ENCODE assay signal across 8 cellular contexts in the genomic region with DNA sequence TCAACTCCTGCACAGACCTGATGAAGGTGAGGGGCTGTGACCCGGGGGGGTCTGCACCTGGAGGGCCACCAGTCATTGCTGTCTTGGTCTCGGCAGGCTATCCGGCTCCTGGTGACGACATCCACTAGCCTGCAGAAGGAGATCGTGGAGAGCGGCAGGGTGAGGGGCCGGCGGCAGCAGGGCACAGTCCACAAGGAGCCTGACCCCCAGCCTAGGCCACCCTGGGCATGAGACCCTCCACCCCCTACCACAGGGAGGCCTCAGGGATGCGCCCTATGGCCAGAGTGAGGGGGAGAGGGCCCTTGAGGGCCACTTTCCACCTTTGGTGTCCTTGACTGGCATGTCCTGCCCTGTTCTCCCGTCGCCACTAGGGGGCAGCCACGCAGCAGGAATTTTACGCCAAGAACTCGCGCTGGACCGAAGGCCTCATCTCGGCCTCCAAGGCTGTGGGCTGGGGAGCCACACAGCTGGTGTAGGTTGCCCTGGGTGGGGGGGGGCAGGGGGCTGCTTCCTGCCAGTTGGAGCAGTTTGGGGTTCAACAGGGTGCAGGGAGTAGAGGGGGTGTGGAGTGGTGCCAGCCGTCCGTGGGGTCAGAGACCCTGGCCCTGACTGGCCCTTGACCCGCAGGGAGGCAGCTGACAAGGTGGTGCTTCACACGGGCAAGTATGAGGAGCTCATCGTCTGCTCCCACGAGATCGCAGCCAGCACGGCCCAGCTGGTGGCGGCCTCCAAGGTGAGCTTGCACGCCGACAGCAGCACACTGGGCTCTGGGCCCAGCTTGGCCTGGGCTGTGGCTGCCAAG. TPM values are rescaled to one million over a fixed set of nuclear protein-coding genes. Genes with fewer than 3 reads are reported as not detected.
DNase-seq lines count a peak whose midpoint lies in the region; ATAC-seq and TF ChIP-seq lines count a peak whose summit lies in the region.

No MANE protein-coding gene starts in this region.

- CTCF ChIA-PET in PC-9 (lab: Charles Lee): interaction anchor here (0.5 to 1.3 kb wide), 4 partner anchors 15 to 378 kb away, joined by 3 to 7 read pairs (median 3); no protein-coding TSS in a partner anchor

- no peaks in the 10 kb centered on the region for H3K9me3 Mint-ChIP-seq in neural crest cell

- no peak for TF ChIP-seq POLR2A in stomach (IDR thresholded peaks at IDR 0.05)

- TF ChIP-seq CTCF in PC-9 (conservative IDR thresholded peaks at IDR 0.05) (peak; percentile 93), fibroblast of lung (conservative IDR thresholded peaks at IDR 0.05 in 1 of 2, IDR thresholded peaks at IDR 0.05 in 1 of 2; ENCODE audit: low read depth in 1 of 2, low read length in 2 of 2) (peak; percentile 80 to 84), neural crest cell (conservative IDR thresholded peaks at IDR 0.05) (peak; percentile 89), stomach (IDR thresholded peaks at IDR 0.05) (peak in 5 of 7 experiments; percentile 90 to 98 (median 96))

- H2AFZ ChIP-seq in PC-9 (no peak overlapping the region), fibroblast of lung (ENCODE audit: low read length) (no peak overlapping the region)

- peaks cover 4% of the 10 kb centered on the region for H3K4me1 Mint-ChIP-seq in neural crest cell

- H3K27ac ChIP-seq in PC-9: no peak overlapping the region
- no peak overlapping the region for H3K27ac ChIP-seq in fibroblast of lung (ENCODE audit: insufficient read depth, low read length)
- H3K27ac ChIP-seq in stomach: peak overlapping the region; percentile 13 to 72 (median 56)

- H3K27me3 ChIP-seq in PC-9 (ENCODE audit: insufficient read depth, low read depth): no peaks in the 10 kb centered on the region
- H3K27me3 ChIP-seq in fibroblast of lung (ENCODE audit: control insufficient read depth, insufficient read depth, low read length): no peaks in the 10 kb centered on the region
- no peaks in the 10 kb centered on the region for H3K27me3 ChIP-seq in stomach

- no peaks in the 10 kb centered on the region for H3K4me1 ChIP-seq in PC-9 (replicated peaks; ENCODE audit: insufficient read depth)
- H3K4me1 ChIP-seq in fibroblast of lung (ENCODE audit: control insufficient read depth, extremely low read depth, insufficient read depth, low read length): no peaks in the 10 kb centered on the region
- peaks cover 15 to 67% (median 53%) of the 10 kb centered on the region in 4 donors for H3K4me1 ChIP-seq in stomach

- no peaks in the 10 kb centered on the region for H3K36me3 Mint-ChIP-seq in neural crest cell (ENCODE audit: low read depth)

- no peaks in the 10 kb centered on the region for H3K27me3 Mint-ChIP-seq in neural crest cell (ENCODE audit: low read depth)

- H3K4me3 Mint-ChIP-seq in neural crest cell: no peak overlapping the region

- intact Hi-C loops in PC-9 (cut with micrococcal nuclease; ENCODE audit: unreplicated experiment): loop anchor here (1.0 to 5.0 kb wide), 3 partner anchors 68 to 378 kb away; no protein-coding TSS in a partner anchor
- intact Hi-C loops in stomach (cut with DNase I; ENCODE audit: low total_unique reads): no loop called here

- no peak for ATAC-seq in GM18520 (IDR thresholded peaks at IDR 0.05; ENCODE audit: unreplicated experiment)

- H3K9me2 ChIP-seq in PC-9 (ENCODE audit: insufficient read depth): no peaks in the 10 kb centered on the region

- H3K9me3 ChIP-seq in PC-9 (ENCODE audit: insufficient read depth, low read depth) (no peaks in the 10 kb centered on the region), fibroblast of lung (ENCODE audit: control insufficient read depth, insufficient read depth, low read depth, low read length) (no peaks in the 10 kb centered on the region), stomach (no peaks in the 10 kb centered on the region)

- peaks cover 38% of the 10 kb centered on the region; the same call in 1 of the 2 replicates for H3F3A ChIP-seq in PC-9 (ENCODE audit: insufficient read depth, low read depth)

- no peak for TF ChIP-seq EP300 in stomach (IDR thresholded peaks at IDR 0.05)

- no peaks in the 10 kb centered on the region for H3K79me2 ChIP-seq in PC-9 (ENCODE audit: low read depth)
- no peaks in the 10 kb centered on the region for H3K79me2 ChIP-seq in fibroblast of lung (ENCODE audit: control insufficient read depth, insufficient read depth, low read length)

- H3K36me3 ChIP-seq in PC-9 (ENCODE audit: low read depth) (no peaks in the 10 kb centered on the region), fibroblast of lung (ENCODE audit: control insufficient read depth, insufficient read depth, low read length) (peaks cover 9% of the 10 kb centered on the region), stomach (peaks cover 52 to 84% (median 77%) of the 10 kb centered on the region in 4 donors)

- H3K9ac ChIP-seq in fibroblast of lung (ENCODE audit: insufficient read depth, low read length): no peak overlapping the region

- H3K27ac Mint-ChIP-seq in neural crest cell (ENCODE audit: unreplicated experiment): no peak overlapping the region

- POLR2A ChIA-PET in PC-9 (lab: Charles Lee; ENCODE audit: unreplicated experiment): interaction anchor here (0.5 kb wide), 1 partner anchor 87 kb away, joined by 4 read pairs; no protein-coding TSS in a partner anchor

- H4K20me1 ChIP-seq in PC-9 (ENCODE audit: insufficient read depth): peaks cover 14% of the 10 kb centered on the region; the same call in 1 of the 2 replicates
- no peaks in the 10 kb centered on the region for H4K20me1 ChIP-seq in fibroblast of lung (ENCODE audit: control insufficient read depth, extremely low read depth, insufficient read depth, low read length)

- H3K4me2 ChIP-seq in PC-9 (no peak overlapping the region), fibroblast of lung (ENCODE audit: extremely low read depth, insufficient read depth, low read length) (no peak overlapping the region)

- 20 to 41% (median 25%) methylated on average over 15 to 28 of the region's 28 CpGs for WGBS in stomach, 5 donors

- peak; percentile 44 for DNase-seq in DMS79 (lab: John Stamatoyannopoulos, UW)
- DNase-seq in HuH-7.5 (ENCODE audit: low spot score): peak; percentile 84
- DNase-seq in PC-9: peak in 1 of 2 experiments; percentile 77
- DNase-seq in activated T-helper 1 cell treated with Interleukin-2 at 50 U/mL for 16 hours (ENCODE audit: low read depth): peak; percentile 61
- DNase-seq in fibroblast of lung (ENCODE audit: low read depth in 2 of 2): peak; percentile 56 to 83
- DNase-seq in neural crest cell (ENCODE audit: low read depth, low spot score): peak; percentile 91
- DNase-seq in stomach: peak; percentile 87

- H3K4me3 ChIP-seq in PC-9 (no peak overlapping the region), fibroblast of lung (replicated peaks in 1 of 4; ENCODE audit: control extremely low read depth in 1 of 4, insufficient read depth in 1 of 4, low read depth in 3 of 4, low read length in 4 of 4) (no peak overlapping the region), stomach (no peak overlapping the region)

- BruUV-seq in PC-9 (replicated peaks; lab: Mats Ljungman, UMichigan): no TSS peak

RNA-seq across cellular contexts. Expression of gene HIP1R, which starts 25.0 kb away (rescaled TPM):
- total RNA-seq in PC-9 (2021) (33.1 and 47.4 TPM in 2 replicates), fibroblast of lung (10.0 and 21.3 TPM in 2 replicates), neural crest cell (20.7 and 23.2 TPM in 2 replicates), stomach (100 to 1,000 TPM in 4 of 5 donors, 10 to 100 TPM in 1; 67.6 to 395 (median 160) TPM)
- polyA plus RNA-seq in fibroblast of lung (3.4 and 5.5 TPM in 2 replicates), stomach (10 to 100 TPM; 52.1 to 69.6 (median 68.8) TPM)
- polyA plus RNA-seq in fibroblast of lung (2012): 4.4 and 7.7 TPM in 2 replicates
- 50.0 and 59.5 TPM in 2 replicates for polyA minus RNA-seq in fibroblast of lung (ENCODE audit: low replicate concordance)

RNA-seq across cellular contexts. Expression of gene VPS37B, which starts 35.7 kb away (rescaled TPM):
- total RNA-seq in PC-9 (2021): 51.4 and 53.5 TPM in 2 replicates
- total RNA-seq in fibroblast of lung: 7.7 and 10.7 TPM in 2 replicates
- polyA plus RNA-seq in fibroblast of lung: 25.6 and 34.4 TPM in 2 replicates
- 18.7 and 22.9 TPM in 2 replicates for polyA plus RNA-seq in fibroblast of lung (2012)
- polyA minus RNA-seq in fibroblast of lung (ENCODE audit: low replicate concordance): 12.8 and 15.1 TPM in 2 replicates
- total RNA-seq in neural crest cell: 40.9 and 41.5 TPM in 2 replicates
- 100 to 1,000 TPM in 1 of 5 donors, 10 to 100 TPM in 4; 13.4 to 105 (median 68.5) TPM for total RNA-seq in stomach
- 10 to 100 TPM; 31.3 to 44.0 (median 37.1) TPM for polyA plus RNA-seq in stomach

Comparison
In these comparisons a context has a peak if more than half of its experiments do, and no peak if none do; other contexts are left out.
1. H3K27ac ChIP-seq: peak in stomach (5 of 5); none in PC-9 (single experiment) and fibroblast of lung (single experiment).
2. Peak in every context shown above with its lines, with median percentiles within 50 percentile points of each other: CTCF ChIP-seq.